33 cellular contexts compared by ENCODE assay signal in the genomic region with DNA sequence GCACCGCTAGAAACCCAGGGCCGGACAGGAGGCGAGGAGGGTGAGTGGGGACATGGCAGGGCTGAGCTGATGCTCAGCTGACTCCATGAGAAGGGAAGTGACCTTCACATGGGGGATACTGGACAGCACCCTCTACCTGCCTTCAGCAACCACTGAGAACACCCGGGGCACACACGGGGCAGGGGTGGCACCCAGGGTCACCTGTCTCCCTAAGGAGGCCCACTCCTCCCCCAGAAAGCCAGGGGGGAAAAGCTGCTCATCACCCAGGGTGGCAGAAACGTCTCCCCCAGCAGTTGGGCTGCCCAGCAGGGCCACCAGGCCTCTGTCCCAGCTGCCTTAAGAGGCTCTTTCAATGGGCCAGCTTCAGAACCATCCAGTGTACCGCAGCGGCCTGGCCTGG.
"Had no signal": no experiment of that assay in that cellular context is flagged by ENCODE, and none has a peak within 500 bp of the region (broad histone marks: within the 10 kb centered on the region; RNA-seq: fewer than 3 reads in every experiment).

No MANE protein-coding gene starts in this region.

- ATAC-seq: K562 had no signal

- H3K4me3 ChIP-seq: ascending aorta, K562, PC-9, SJSA1 had no signal

- H3K9me3 Mint-ChIP-seq: activated B cell treated with CpG ODN at 0.5 μM for 24 hours; activated CD4-positive, alpha-beta memory T cell treated with anti-CD3 and anti-CD28 coated beads for 36 hours; activated naive CD4-positive, alpha-beta T cell treated with anti-CD3 and anti-CD28 coated beads, Interleukin-2, amount 10 ng/mL, durations not matched to agents 7 days and 5 days; activated naive CD8-positive, alpha-beta T cell treated with anti-CD3 and anti-CD28 coated beads for 36 hours; activated T-cell treated with anti-CD3 and anti-CD28 coated beads, Interleukin-2, amount 50 U/mL, for 4 hours; activated T-helper 1 cell treated with anti-CD3 and anti-CD28 coated beads, Interleukin-12 subunit alpha, Interleukin-12 subunit beta, Interleukin-2, Interleukin-4 antibody, amounts not matched to agents 30 ng/mL and 10 ng/mL and 1 ng/mL, durations not matched to agents 14 hours and 24 hours and 36 hours had no signal

- H3K27me3 Mint-ChIP-seq: activated B cell treated with CpG ODN at 0.5 μM for 24 hours; activated CD4-positive, alpha-beta memory T cell treated with anti-CD3 and anti-CD28 coated beads for 36 hours; activated naive CD4-positive, alpha-beta T cell treated with anti-CD3 and anti-CD28 coated beads, Interleukin-2, amount 10 ng/mL, durations not matched to agents 7 days and 5 days; activated naive CD8-positive, alpha-beta T cell treated with anti-CD3 and anti-CD28 coated beads for 36 hours had no signal

- H3K27ac ChIP-seq: ascending aorta, PC-9, SJSA1, VCaP had no signal

- H3K4me1 Mint-ChIP-seq: activated naive CD4-positive, alpha-beta T cell treated with anti-CD3 and anti-CD28 coated beads, Interleukin-2, amount 10 ng/mL, durations not matched to agents 7 days and 5 days had no signal

- H3K4me2 ChIP-seq: PC-9 had no signal

- H3K9me3 ChIP-seq: ascending aorta, SJSA1 had no signal

- DNase-seq: activated B cell treated with CpG ODN at 0.5 μM for 24 hours; activated CD4-positive, alpha-beta memory T cell treated with anti-CD3 and anti-CD28 coated beads for 36 hours; activated CD4-positive, alpha-beta T cell treated with anti-CD3 and anti-CD28 coated beads for 4 hours; activated CD4-positive, alpha-beta T cell treated with anti-CD3 and anti-CD28 coated beads, Interleukin-2, amount 50 U/mL, for 1 hour; activated CD4-positive, CD25-positive, alpha-beta regulatory T cell treated with anti-CD3 and anti-CD28 coated beads, Interleukin-2, amount 50 U/mL, for 72 hours; activated CD8-positive, alpha-beta memory T cell treated with anti-CD3 and anti-CD28 coated beads, Interleukin-2, amount 50 U/mL, for 4 hours; activated naive CD4-positive, alpha-beta T cell treated with anti-CD3 and anti-CD28 coated beads, Interleukin-2, amount 10 ng/mL, durations not matched to agents 7 days and 5 days; activated naive CD8-positive, alpha-beta T cell treated with anti-CD3 and anti-CD28 coated beads for 36 hours; activated T-cell treated with anti-CD3 and anti-CD28 coated beads for 4 hours; activated T-cell treated with anti-CD3 and anti-CD28 coated beads, Interleukin-2, amount 50 U/mL, for 4 hours; amniotic stem cell; NCI-H1092 treated with DMSO at 0.1 percent for 48 hours; NCI-H1417; NCI-H146; NCI-H187; NCI-H2029 treated with DMSO at 0.1 percent for 48 hours; NCI-H2107; NCI-H2171; NCI-H510A; NCI-H526; NCI-H748 treated with DMSO at 0.1 percent for 48 hours; NK-92 treated with Interleukin-12 subunit alpha and Interleukin-12 subunit beta, amount 100 ng/mL, for 24 hours; PC-9; SW 1271; T-helper 1 cell; T-helper 2 cell; T-helper 9 cell had no signal

- H3K36me3 Mint-ChIP-seq: activated naive CD8-positive, alpha-beta T cell treated with anti-CD3 and anti-CD28 coated beads for 36 hours had no signal

- H3K27me3 ChIP-seq: ascending aorta, SJSA1 had no signal

- H2AFZ ChIP-seq: PC-9 had no signal

- H3K4me3 Mint-ChIP-seq: activated B cell treated with CpG ODN at 0.5 μM for 24 hours; activated CD4-positive, alpha-beta memory T cell treated with anti-CD3 and anti-CD28 coated beads for 36 hours; activated naive CD4-positive, alpha-beta T cell treated with anti-CD3 and anti-CD28 coated beads, Interleukin-2, amount 10 ng/mL, durations not matched to agents 7 days and 5 days; activated naive CD8-positive, alpha-beta T cell treated with anti-CD3 and anti-CD28 coated beads for 36 hours; activated T-cell treated with anti-CD3 and anti-CD28 coated beads, Interleukin-2, amount 50 U/mL, for 4 hours; activated T-helper 1 cell treated with anti-CD3 and anti-CD28 coated beads, Interleukin-12 subunit alpha, Interleukin-12 subunit beta, Interleukin-2, Interleukin-4 antibody, amounts not matched to agents 30 ng/mL and 10 ng/mL and 1 ng/mL, durations not matched to agents 14 hours and 24 hours and 36 hours had no signal

- FAIRE-seq: K562, RCC 7860 had no signal

- H3K27ac Mint-ChIP-seq: activated B cell treated with CpG ODN at 0.5 μM for 24 hours; activated CD4-positive, alpha-beta memory T cell treated with anti-CD3 and anti-CD28 coated beads for 36 hours; activated naive CD4-positive, alpha-beta T cell treated with anti-CD3 and anti-CD28 coated beads, Interleukin-2, amount 10 ng/mL, durations not matched to agents 7 days and 5 days; activated naive CD8-positive, alpha-beta T cell treated with anti-CD3 and anti-CD28 coated beads for 36 hours; activated T-helper 1 cell treated with anti-CD3 and anti-CD28 coated beads, Interleukin-12 subunit alpha, Interleukin-12 subunit beta, Interleukin-2, Interleukin-4 antibody, amounts not matched to agents 30 ng/mL and 10 ng/mL and 1 ng/mL, durations not matched to agents 14 hours and 24 hours and 36 hours had no signal
